1 cellular context compared by ENCODE assay signal in the genomic region with DNA sequence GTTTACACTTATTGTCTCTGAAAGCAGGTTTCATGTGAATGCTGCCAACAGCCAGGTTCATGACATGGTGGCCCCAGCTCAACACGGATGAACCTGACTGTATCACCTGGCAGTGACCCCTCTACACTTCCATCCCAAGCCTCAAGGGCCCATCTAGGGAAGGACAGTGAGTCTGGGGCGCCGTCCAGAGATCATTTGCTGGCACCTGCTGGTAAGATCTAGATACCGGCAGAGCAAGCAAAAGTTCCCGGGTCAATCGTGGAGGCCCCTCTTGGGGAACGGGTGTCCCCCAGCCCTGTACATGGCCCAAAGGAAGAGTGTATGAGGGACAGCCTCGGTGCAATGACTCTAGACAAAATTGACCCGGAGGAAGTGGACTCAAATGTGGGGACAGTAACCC.
TF ChIP-seq lines count a peak whose summit lies in the region.

No MANE protein-coding gene starts in this region.

TF ChIP-seq in HepG2, 621 proteins besides CTCF, POLR2A, EP300 and RAD21:
- TF ChIP-seq ZNF12 (CRISPR knock-in tag; IDR thresholded peaks at IDR 0.05) (0 out of 2 replicates have a peak, but pooled peaks have one; percentile 35), SSRP1 (CRISPR knock-in tag; IDR thresholded peaks at IDR 0.05) (no peak)
